Comparison of ENCODE assay signal across 25 cellular contexts in genomic region chr16:17488506-17488905, GRCh38. TPM values are rescaled to one million over a fixed set of nuclear protein-coding genes. Genes with fewer than 3 reads are reported as not detected.
DNase-seq lines count a peak whose midpoint lies in the region; ATAC-seq and TF ChIP-seq lines count a peak whose summit lies in the region.
"Had no signal": no experiment of that assay in that cellular context is flagged by ENCODE, and none has a peak within 500 bp of the region (broad histone marks: within the 10 kb centered on the region; RNA-seq: fewer than 3 reads in every experiment).

No MANE protein-coding gene starts in this region.

- no peak overlapping the region for H3K4me3 ChIP-seq in mammary epithelial cell (replicated peaks in 1 of 3; ENCODE audit: insufficient read depth in 1 of 3, low read depth in 2 of 3, low read length in 3 of 3)
- no peak overlapping the region for H3K4me3 ChIP-seq in breast epithelium
- H3K4me3 ChIP-seq: BLaER1, GM12878 had no signal

- H3K36me3 Mint-ChIP-seq in stimulated activated naive B cell treated with anti-CD40 and anti-IgM and Interleukin-4, amounts not matched to agents 10 μg/mL and 1 μg/mL and 100 μg/mL, for 72 hours: no peaks in the 10 kb centered on the region
- H3K36me3 Mint-ChIP-seq: CD14-positive monocyte; CD4-positive, alpha-beta memory T cell; CD4-positive, CD25-positive, alpha-beta regulatory T cell had no signal

- peak; percentile 74 for ATAC-seq in foreskin keratinocyte
- ATAC-seq in stimulated activated naive B cell treated with anti-CD40 and anti-IgM and Interleukin-4, amounts not matched to agents 10 μg/mL and 1 μg/mL and 100 μg/mL, for 72 hours (replicated peaks): no peak
- no peak for ATAC-seq in left ventricle myocardium superior
- ATAC-seq: GM12878 had no signal

- H3K27me3 ChIP-seq in mammary epithelial cell (ENCODE audit: insufficient read depth, low read length) (no peaks in the 10 kb centered on the region), breast epithelium (no peaks in the 10 kb centered on the region), foreskin keratinocyte (no peaks in the 10 kb centered on the region)
- H3K27me3 ChIP-seq: BE2C, BLaER1 had no signal

- DNase-seq in mammary epithelial cell (peak; percentile 35), breast epithelium (ENCODE audit: low spot score in 2 of 2) (no peak), foreskin keratinocyte (peak; percentile 65 to 77), left ventricle myocardium superior (no peak), NCI-H1436 treated with DMSO at 0.1 percent for 48 hours (lab: John Stamatoyannopoulos, UW) (no peak)
- DNase-seq in stimulated activated naive B cell treated with anti-CD40 and anti-IgM and Interleukin-4, amounts not matched to agents 10 μg/mL and 1 μg/mL and 100 μg/mL, for 72 hours: no peak
- DNase-seq: 8988T; ACHN; BE2C; C1 segment of cervical spinal cord; CD4-positive, alpha-beta memory T cell; CD4-positive, CD25-positive, alpha-beta regulatory T cell; CD8-positive, alpha-beta memory T cell; COR-L47; DMS 273 treated with DMSO at 0.1 percent for 48 hours; DMS153; DMS53; DMS79; DND-41; EL; GDM1 had no signal

- H3K4me1 ChIP-seq in mammary epithelial cell (ENCODE audit: insufficient read depth, low read length) (peaks cover 2% of the 10 kb centered on the region), breast epithelium (no peaks in the 10 kb centered on the region), foreskin keratinocyte (peaks cover 9% of the 10 kb centered on the region)
- H3K4me1 ChIP-seq: BE2C, BLaER1 had no signal

- H3K36me3 ChIP-seq in mammary epithelial cell (ENCODE audit: insufficient read depth, low read length) (no peaks in the 10 kb centered on the region), breast epithelium (no peaks in the 10 kb centered on the region)
- H3K36me3 ChIP-seq: BE2C, BLaER1 had no signal

- dilution Hi-C loops in mammary epithelial cell (cut with HindIII; ENCODE audit: low sequenced_read_pairs): loop anchor here (25.0 kb wide), 1 partner anchor 349 kb away; no protein-coding TSS in a partner anchor

- peak overlapping the region; percentile 17 for H2AFZ ChIP-seq in mammary epithelial cell (ENCODE audit: low read depth, low read length)

- TF ChIP-seq CTCF in mammary epithelial cell (conservative IDR thresholded peaks at IDR 0.05 in 1 of 2, IDR thresholded peaks at IDR 0.05 in 1 of 2; ENCODE audit: extremely low read depth in 1 of 2, insufficient read depth in 1 of 2, low read depth in 1 of 2, low read length in 2 of 2) (no peak), breast epithelium (IDR thresholded peaks at IDR 0.05) (no peak), foreskin keratinocyte (conservative IDR thresholded peaks at IDR 0.05) (no peak)

- H3K79me2 ChIP-seq in mammary epithelial cell (ENCODE audit: insufficient read depth, low read length): no peaks in the 10 kb centered on the region

- BruUV-seq in mammary epithelial cell (replicated peaks; lab: Mats Ljungman, UMichigan): no TSS peak

- H3K27ac ChIP-seq in mammary epithelial cell (ENCODE audit: insufficient read depth, low read depth, low read length) (no peak overlapping the region), breast epithelium (no peak overlapping the region), foreskin keratinocyte (peak overlapping the region; percentile 59)
- H3K27ac ChIP-seq: BLaER1 had no signal

- H3K27ac Mint-ChIP-seq in stimulated activated naive B cell treated with anti-CD40 and anti-IgM and Interleukin-4, amounts not matched to agents 10 μg/mL and 1 μg/mL and 100 μg/mL, for 72 hours: peak overlapping the region; percentile 4
- H3K27ac Mint-ChIP-seq: CD14-positive monocyte; CD4-positive, alpha-beta memory T cell; CD4-positive, CD25-positive, alpha-beta regulatory T cell; CD8-positive, alpha-beta memory T cell had no signal

- CTCF ChIA-PET in mammary epithelial cell (lab: Charles Lee; ENCODE audit: low non-redundant PET): no interaction called here

- H4K20me1 ChIP-seq in mammary epithelial cell (ENCODE audit: insufficient read depth, low read length): no peaks in the 10 kb centered on the region
- H4K20me1 ChIP-seq: BLaER1 had no signal

- H3K4me1 Mint-ChIP-seq in stimulated activated naive B cell treated with anti-CD40 and anti-IgM and Interleukin-4, amounts not matched to agents 10 μg/mL and 1 μg/mL and 100 μg/mL, for 72 hours: peaks cover 3 to 6% of the 10 kb centered on the region in 2 donors
- H3K4me1 Mint-ChIP-seq: CD8-positive, alpha-beta memory T cell had no signal

- in situ Hi-C loops in mammary epithelial cell (cut with MboI; ENCODE audit: low sequenced_read_pairs in 2 of 2): no loop called here

- peaks cover 0 to 14% of the 10 kb centered on the region in 2 donors for H3K27me3 Mint-ChIP-seq in stimulated activated naive B cell treated with anti-CD40 and anti-IgM and Interleukin-4, amounts not matched to agents 10 μg/mL and 1 μg/mL and 100 μg/mL, for 72 hours

- H3K9ac ChIP-seq in mammary epithelial cell (ENCODE audit: insufficient read depth, low read length): no peak overlapping the region
- H3K9ac ChIP-seq: BLaER1 had no signal

- H3K4me2 ChIP-seq in mammary epithelial cell (ENCODE audit: insufficient read depth, low read depth, low read length): no peak overlapping the region
- H3K4me2 ChIP-seq: BLaER1 had no signal

- no peak overlapping the region for H3K4me3 Mint-ChIP-seq in stimulated activated naive B cell treated with anti-CD40 and anti-IgM and Interleukin-4, amounts not matched to agents 10 μg/mL and 1 μg/mL and 100 μg/mL, for 72 hours
- H3K4me3 Mint-ChIP-seq: CD14-positive monocyte; CD4-positive, alpha-beta memory T cell; CD4-positive, CD25-positive, alpha-beta regulatory T cell; CD8-positive, alpha-beta memory T cell had no signal

- no peak for TF ChIP-seq POLR2A in breast epithelium (IDR thresholded peaks at IDR 0.05)

- WGBS in mammary epithelial cell (ENCODE audit: low coverage, missing lambda C conversion rate): 88% methylated on average over 1 of the region's 2 CpGs

- H3K9me3 ChIP-seq in mammary epithelial cell (replicated peaks; ENCODE audit: insufficient read depth, low read length): no peaks in the 10 kb centered on the region
- H3K9me3 ChIP-seq in breast epithelium: no peaks in the 10 kb centered on the region
- H3K9me3 ChIP-seq: BE2C, BLaER1 had no signal

- intact Hi-C loops in mammary epithelial cell (cut with micrococcal nuclease) (no loop called here), breast epithelium (cut with DNase I; ENCODE audit: low total_unique reads) (no loop called here), left ventricle myocardium superior (cut with micrococcal nuclease) (no loop called here)

- peaks cover 0 to 1% of the 10 kb centered on the region in 2 donors for H3K9me3 Mint-ChIP-seq in stimulated activated naive B cell treated with anti-CD40 and anti-IgM and Interleukin-4, amounts not matched to agents 10 μg/mL and 1 μg/mL and 100 μg/mL, for 72 hours

RNA-seq across cellular contexts. Expression of gene XYLT1, which starts 17.7 kb away (rescaled TPM):
- 10 to 100 TPM in 1 of 2 donors, 1 to 10 TPM in 1; 3.5 to 16.7 TPM for total RNA-seq in mammary epithelial cell
- polyA plus RNA-seq in mammary epithelial cell: 5.2 TPM
- polyA minus RNA-seq in mammary epithelial cell: 14.6 TPM
- 10 to 100 TPM; 11.9 to 32.8 (median 13.8) TPM for total RNA-seq in breast epithelium
- 11.5 and 21.9 TPM in 2 replicates for total RNA-seq in foreskin keratinocyte
- 2.4 and 3.2 TPM in 2 replicates for polyA plus RNA-seq in foreskin keratinocyte
- 1.6 TPM for total RNA-seq in left ventricle myocardium superior
- total RNA-seq: G401 had no signal

Comparison
In these comparisons a context has a peak if more than half of its experiments do, and no peak if none do; other contexts are left out.
1. DNase-seq: peak in mammary epithelial cell (single experiment) and foreskin keratinocyte (2 of 2); none in breast epithelium (0 of 2), stimulated activated naive B cell treated with anti-CD40 and anti-IgM and Interleukin-4, amounts not matched to agents 10 μg/mL and 1 μg/mL and 100 μg/mL, for 72 hours (single experiment), left ventricle myocardium superior (single experiment) and NCI-H1436 treated with DMSO at 0.1 percent for 48 hours (single experiment).